Comparison of ENCODE assay signal across 14 cellular contexts in the genomic region with DNA sequence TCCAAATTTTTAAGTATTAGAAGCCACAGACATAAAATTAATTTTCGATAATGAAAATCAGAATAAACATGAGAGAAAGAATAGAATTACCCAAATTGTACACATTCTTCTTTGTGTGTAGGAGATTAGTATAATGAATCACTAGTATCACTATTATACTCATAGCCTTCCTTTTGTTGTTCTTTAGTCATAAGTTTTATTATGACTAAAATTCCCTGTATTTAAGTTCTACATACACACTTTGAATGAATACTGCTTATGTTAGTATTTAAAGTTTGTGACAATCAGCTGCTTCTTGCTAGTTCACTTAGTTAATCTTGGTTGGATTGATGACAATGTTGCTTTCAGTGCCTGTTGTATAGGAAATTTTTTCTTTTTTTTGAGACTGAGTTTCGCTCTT.
DNase-seq lines count a peak whose midpoint lies in the region; ATAC-seq, FAIRE-seq and TF ChIP-seq lines count a peak whose summit lies in the region.
"Had no signal": no experiment of that assay in that cellular context is flagged by ENCODE, and none has a peak within 500 bp of the region (broad histone marks: within the 10 kb centered on the region; RNA-seq: fewer than 3 reads in every experiment).

No MANE protein-coding gene starts in this region.

- H3K4me1 Mint-ChIP-seq in activated T-cell treated with anti-CD3 and anti-CD28 coated beads, Interleukin-2, amount 50 U/mL, for 24 hours (ENCODE audit: low read depth), result peaks cover 5% of the 10 kb centered on the region
- no peaks in the 10 kb centered on the region for H3K4me1 Mint-ChIP-seq in activated T-helper 17 cell treated with anti-CD3 and anti-CD28 coated beads, Interleukin-2, amount 50 U/mL, for 72 hours
- H3K4me1 Mint-ChIP-seq: B cell had no signal

- H3K4me3 ChIP-seq in osteoblast (ENCODE audit: insufficient read depth, low read length) (no peak overlapping the region), psoas muscle (no peak overlapping the region)
- H3K4me3 ChIP-seq: HAP-1 had no signal

- H4K20me1 ChIP-seq in osteoblast (ENCODE audit: insufficient read depth, low read length), result no peaks in the 10 kb centered on the region

- peaks cover 25% of the 10 kb centered on the region for H3K9me3 Mint-ChIP-seq in activated T-cell treated with anti-CD3 and anti-CD28 coated beads, Interleukin-2, amount 50 U/mL, for 24 hours
- H3K9me3 Mint-ChIP-seq in activated T-helper 17 cell treated with anti-CD3 and anti-CD28 coated beads, Interleukin-2, amount 50 U/mL, for 72 hours, result peaks cover 17% of the 10 kb centered on the region

- no peak overlapping the region for H3K27ac ChIP-seq in osteoblast (ENCODE audit: low read depth, low read length)
- no peak overlapping the region for H3K27ac ChIP-seq in psoas muscle

- WGBS in psoas muscle, 3 donors, result 46 to 50% (median 47%) methylated on average over 2 of the region's 2 CpGs

- intact Hi-C loops in psoas muscle (cut with DNase I), result no loop called here

- no peak overlapping the region for H2AFZ ChIP-seq in osteoblast (ENCODE audit: low read length)

- ATAC-seq in activated T-helper 17 cell treated with anti-CD3 and anti-CD28 coated beads, Interleukin-2, amount 50 U/mL, for 72 hours (replicated peaks), result peak; percentile 96
- no peak for ATAC-seq in psoas muscle

- FAIRE-seq in colon (lab: Jason Lieb, UNC), result peak; percentile 31
- FAIRE-seq: H1 had no signal

- no peaks in the 10 kb centered on the region for H3K27me3 ChIP-seq in osteoblast (ENCODE audit: insufficient read depth, low read length)
- H3K27me3 ChIP-seq in psoas muscle (ENCODE audit: insufficient read depth in 3 of 3, low read length in 2 of 3), result no peaks in the 10 kb centered on the region

- no peaks in the 10 kb centered on the region for H3K9me3 ChIP-seq in osteoblast (ENCODE audit: low read depth, low read length)
- peaks cover 13% of the 10 kb centered on the region for H3K9me3 ChIP-seq in psoas muscle

- peaks cover 46% of the 10 kb centered on the region for H3K27me3 Mint-ChIP-seq in activated T-cell treated with anti-CD3 and anti-CD28 coated beads, Interleukin-2, amount 50 U/mL, for 24 hours
- peaks cover 19% of the 10 kb centered on the region for H3K27me3 Mint-ChIP-seq in activated T-helper 17 cell treated with anti-CD3 and anti-CD28 coated beads, Interleukin-2, amount 50 U/mL, for 72 hours

- DNase-seq in activated T-cell treated with anti-CD3 and anti-CD28 coated beads, Interleukin-2, amount 50 U/mL, for 24 hours, result no peak
- DNase-seq in activated T-cell treated with anti-CD3 and anti-CD28 coated beads, Interleukin-2, amount 50 U/mL, for 1 hour, result no peak
- DNase-seq in osteoblast (ENCODE audit: insufficient read length, low spot score, missing footprints) (peak; percentile 89), psoas muscle (no peak), ecto neural progenitor cell (ENCODE audit: low spot score) (no peak)
- DNase-seq: C1 segment of cervical spinal cord; Calu3; CD4-positive, alpha-beta T cell; DMS 273 treated with DMSO at 0.1 percent for 48 hours had no signal

- H3K4me2 ChIP-seq in osteoblast (ENCODE audit: insufficient read depth, low read length), result no peak overlapping the region

- H3K36me3 ChIP-seq in osteoblast (ENCODE audit: insufficient read depth, low read length) (no peaks in the 10 kb centered on the region), psoas muscle (ENCODE audit: insufficient read depth in 1 of 2, low read depth in 1 of 2) (no peaks in the 10 kb centered on the region)
- H3K36me3 ChIP-seq: HAP-1 had no signal

- no peak overlapping the region for H3K4me3 Mint-ChIP-seq in activated T-cell treated with anti-CD3 and anti-CD28 coated beads, Interleukin-2, amount 50 U/mL, for 24 hours
- peak overlapping the region; percentile 16 for H3K4me3 Mint-ChIP-seq in activated T-helper 17 cell treated with anti-CD3 and anti-CD28 coated beads, Interleukin-2, amount 50 U/mL, for 72 hours
- H3K4me3 Mint-ChIP-seq: B cell; CD4-positive, alpha-beta T cell had no signal

- no peaks in the 10 kb centered on the region for H3K36me3 Mint-ChIP-seq in activated T-cell treated with anti-CD3 and anti-CD28 coated beads, Interleukin-2, amount 50 U/mL, for 24 hours (ENCODE audit: low read depth)
- no peaks in the 10 kb centered on the region for H3K36me3 Mint-ChIP-seq in activated T-helper 17 cell treated with anti-CD3 and anti-CD28 coated beads, Interleukin-2, amount 50 U/mL, for 72 hours (ENCODE audit: low read depth)

- TF ChIP-seq CTCF in osteoblast (IDR thresholded peaks at IDR 0.05; ENCODE audit: extremely low read depth, low read depth, low read length) (no peak), psoas muscle (IDR thresholded peaks at IDR 0.05) (no peak)

- H3K27ac Mint-ChIP-seq in activated T-cell treated with anti-CD3 and anti-CD28 coated beads, Interleukin-2, amount 50 U/mL, for 24 hours, result peak overlapping the region; percentile 68
- H3K27ac Mint-ChIP-seq in activated T-helper 17 cell treated with anti-CD3 and anti-CD28 coated beads, Interleukin-2, amount 50 U/mL, for 72 hours, result peak overlapping the region; percentile 67
- H3K27ac Mint-ChIP-seq: B cell; CD4-positive, alpha-beta T cell had no signal

- peaks cover 2% of the 10 kb centered on the region for H3K4me1 ChIP-seq in osteoblast (ENCODE audit: insufficient read depth, low read length)
- no peaks in the 10 kb centered on the region for H3K4me1 ChIP-seq in psoas muscle
- H3K4me1 ChIP-seq: HAP-1 had no signal

- no peaks in the 10 kb centered on the region for H3K79me2 ChIP-seq in osteoblast (ENCODE audit: insufficient read depth, low read length)
